In genomic region chr7:171364-171904, GRCh38 we compare ENCODE assay signal across 1 cellular context.
TF ChIP-seq lines count a peak whose summit lies in the region.

No MANE protein-coding gene starts in this region.

TF ChIP-seq in WTC11, 78 proteins besides CTCF, POLR2A, EP300 and RAD21 (continued from another document):
- no peak for TF ChIP-seq ZNF671 (CRISPR knock-in tag; IDR thresholded peaks at IDR 0.05)
- TF ChIP-seq ZNF121 (CRISPR knock-in tag; IDR thresholded peaks at IDR 0.05) = no peak
- TF ChIP-seq, protein P1, sequence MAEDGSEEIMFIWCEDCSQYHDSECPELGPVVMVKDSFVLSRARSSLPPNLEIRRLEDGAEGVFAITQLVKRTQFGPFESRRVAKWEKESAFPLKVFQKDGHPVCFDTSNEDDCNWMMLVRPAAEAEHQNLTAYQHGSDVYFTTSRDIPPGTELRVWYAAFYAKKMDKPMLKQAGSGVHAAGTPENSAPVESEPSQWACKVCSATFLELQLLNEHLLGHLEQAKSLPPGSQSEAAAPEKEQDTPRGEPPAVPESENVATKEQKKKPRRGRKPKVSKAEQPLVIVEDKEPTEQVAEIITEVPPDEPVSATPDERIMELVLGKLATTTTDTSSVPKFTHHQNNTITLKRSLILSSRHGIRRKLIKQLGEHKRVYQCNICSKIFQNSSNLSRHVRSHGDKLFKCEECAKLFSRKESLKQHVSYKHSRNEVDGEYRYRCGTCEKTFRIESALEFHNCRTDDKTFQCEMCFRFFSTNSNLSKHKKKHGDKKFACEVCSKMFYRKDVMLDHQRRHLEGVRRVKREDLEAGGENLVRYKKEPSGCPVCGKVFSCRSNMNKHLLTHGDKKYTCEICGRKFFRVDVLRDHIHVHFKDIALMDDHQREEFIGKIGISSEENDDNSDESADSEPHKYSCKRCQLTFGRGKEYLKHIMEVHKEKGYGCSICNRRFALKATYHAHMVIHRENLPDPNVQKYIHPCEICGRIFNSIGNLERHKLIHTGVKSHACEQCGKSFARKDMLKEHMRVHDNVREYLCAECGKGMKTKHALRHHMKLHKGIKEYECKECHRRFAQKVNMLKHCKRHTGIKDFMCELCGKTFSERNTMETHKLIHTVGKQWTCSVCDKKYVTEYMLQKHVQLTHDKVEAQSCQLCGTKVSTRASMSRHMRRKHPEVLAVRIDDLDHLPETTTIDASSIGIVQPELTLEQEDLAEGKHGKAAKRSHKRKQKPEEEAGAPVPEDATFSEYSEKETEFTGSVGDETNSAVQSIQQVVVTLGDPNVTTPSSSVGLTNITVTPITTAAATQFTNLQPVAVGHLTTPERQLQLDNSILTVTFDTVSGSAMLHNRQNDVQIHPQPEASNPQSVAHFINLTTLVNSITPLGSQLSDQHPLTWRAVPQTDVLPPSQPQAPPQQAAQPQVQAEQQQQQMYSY (CRISPR knock-in tag; IDR thresholded peaks at IDR 0.05) = no peak
- TF ChIP-seq, protein P2, sequence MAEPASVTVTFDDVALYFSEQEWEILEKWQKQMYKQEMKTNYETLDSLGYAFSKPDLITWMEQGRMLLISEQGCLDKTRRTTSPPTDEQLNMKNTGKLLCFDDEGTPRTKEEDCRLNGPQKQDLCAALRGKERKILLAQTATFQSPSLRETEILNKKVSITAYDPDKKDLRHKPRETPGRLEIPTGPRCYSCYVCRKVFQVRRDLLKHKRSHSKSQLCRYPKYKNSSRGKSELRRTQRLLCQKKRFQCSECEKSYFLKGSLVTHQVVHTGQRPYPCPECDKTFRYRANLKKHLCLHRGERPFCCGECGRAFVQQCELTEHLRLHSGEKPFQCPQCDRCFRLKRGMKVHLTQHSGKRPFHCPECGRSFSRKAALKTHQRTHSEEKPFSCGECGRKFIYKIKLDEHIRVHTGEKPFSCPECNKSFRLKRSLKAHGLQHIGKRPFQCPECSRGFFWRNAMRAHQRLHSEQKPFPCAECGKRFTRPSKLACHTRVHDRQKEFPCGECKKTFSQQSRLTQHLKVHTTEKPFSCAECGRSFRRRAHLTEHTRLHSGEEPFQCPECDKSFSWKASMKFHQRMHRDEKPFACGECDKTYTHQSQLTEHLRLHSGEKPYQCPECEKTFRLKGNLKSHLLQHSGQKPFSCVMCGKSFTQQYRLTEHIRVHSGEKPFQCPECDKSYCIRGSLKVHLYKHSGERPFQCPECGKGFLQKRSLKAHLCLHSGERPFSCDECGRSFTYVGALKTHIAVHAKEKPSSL (CRISPR knock-in tag; conservative IDR thresholded peaks at IDR 0.05) = no peak
